ENCODE assay signal across 20 cellular contexts in the genomic region with DNA sequence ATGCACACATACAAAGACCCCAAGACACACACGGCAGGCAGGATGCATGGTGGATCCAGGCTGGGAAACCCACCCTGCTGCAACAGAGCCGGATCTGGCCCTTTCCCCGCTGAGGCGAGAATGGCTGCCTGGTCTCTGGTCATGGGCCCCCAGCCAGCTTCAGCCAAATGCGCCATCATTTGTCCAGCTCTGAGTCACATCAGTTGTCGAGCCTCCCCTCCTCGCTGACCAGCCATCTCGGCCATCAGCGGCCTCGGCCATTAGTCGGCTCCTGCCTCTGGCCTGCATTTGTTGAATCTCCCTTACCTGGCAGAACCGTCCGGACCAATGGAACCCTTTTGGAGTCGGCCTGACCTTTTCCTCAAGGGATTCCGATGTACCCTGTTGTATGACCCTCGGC. TPM values are rescaled to one million over a fixed set of nuclear protein-coding genes. Genes with fewer than 3 reads are reported as not detected.
DNase-seq lines count a peak whose midpoint lies in the region; ATAC-seq, FAIRE-seq and TF ChIP-seq lines count a peak whose summit lies in the region.
"Had no signal": no experiment of that assay in that cellular context is flagged by ENCODE, and none has a peak within 500 bp of the region (broad histone marks: within the 10 kb centered on the region; RNA-seq: fewer than 3 reads in every experiment).

No MANE protein-coding gene starts in this region.

- FAIRE-seq in K562 (lab: Jason Lieb, UNC): no peak
- FAIRE-seq: G401.6, GM12891, GM19239, H1 had no signal

- H3K4me1 ChIP-seq in K562 (replicated peaks in 1 of 2; ENCODE audit: control insufficient read depth in 2 of 2, insufficient read depth in 2 of 2, low read length in 2 of 2) (no peaks in the 10 kb centered on the region), neural progenitor cell (no peaks in the 10 kb centered on the region), transverse colon (peaks cover 2 to 5% (median 3%) of the 10 kb centered on the region in 4 donors)

- H3K27ac Mint-ChIP-seq in neural progenitor cell (peak overlapping the region; percentile 8), progenitor cell of endocrine pancreas (no peak overlapping the region)
- H3K27ac Mint-ChIP-seq: B cell; CD8-positive, alpha-beta T cell; H9 had no signal

- ATAC-seq in K562: peak; percentile 50; the same call in 1 of the 3 replicates
- ATAC-seq in HG03097 (IDR thresholded peaks at IDR 0.05; ENCODE audit: low FRiP score, unreplicated experiment): no peak
- ATAC-seq in HG02798 (IDR thresholded peaks at IDR 0.05; ENCODE audit: poor library complexity, unreplicated experiment): no peak
- ATAC-seq: CD8-positive, alpha-beta T cell had no signal

- no peak overlapping the region for H3K4me3 Mint-ChIP-seq in neural progenitor cell
- H3K4me3 Mint-ChIP-seq in progenitor cell of endocrine pancreas (ENCODE audit: low read depth): no peak overlapping the region
- H3K4me3 Mint-ChIP-seq: B cell; CD8-positive, alpha-beta T cell; H9 had no signal

- H3K9ac ChIP-seq in K562 (ENCODE audit: insufficient read depth in 1 of 2, low read depth in 2 of 2, low read length in 2 of 2): no peak overlapping the region
- no peak overlapping the region for H3K9ac ChIP-seq in neural progenitor cell
- H3K9ac ChIP-seq: BLaER1 treated with 17β-estradiol and CSF1 and Interleukin-3, amounts not matched to agents 10 nM and 100 nM had no signal

- no peak for TF ChIP-seq RAD21 in K562 (CRISPR knock-in tag; conservative IDR thresholded peaks at IDR 0.05 in 1 of 2, IDR thresholded peaks at IDR 0.05 in 1 of 2)

- H4K20me1 ChIP-seq in K562 (replicated peaks; ENCODE audit: control insufficient read depth, insufficient read depth, low read length): peaks cover 8% of the 10 kb centered on the region; the same call in 1 of the 2 replicates
- H4K20me1 ChIP-seq in neural progenitor cell (ENCODE audit: low read depth): peaks cover 11% of the 10 kb centered on the region

- no TSS peak for BruUV-seq in K562 (replicated peaks; lab: Mats Ljungman, UMichigan)

- TF ChIP-seq CTCF in K562 (IDR thresholded peaks at IDR 0.05 in 2 of 3, conservative IDR thresholded peaks at IDR 0.05 in 1 of 3; ENCODE audit: insufficient read depth in 2 of 3, low read depth in 1 of 3, low read length in 3 of 3) (no peak), neural progenitor cell (IDR thresholded peaks at IDR 0.05) (no peak), transverse colon (IDR thresholded peaks at IDR 0.05) (no peak), progenitor cell of endocrine pancreas (IDR thresholded peaks at IDR 0.05; ENCODE audit: unreplicated experiment) (no peak)

- H3K36me3 Mint-ChIP-seq in neural progenitor cell (no peaks in the 10 kb centered on the region), progenitor cell of endocrine pancreas (ENCODE audit: insufficient read depth) (no peaks in the 10 kb centered on the region)
- H3K36me3 Mint-ChIP-seq: CD8-positive, alpha-beta T cell had no signal

- no peak overlapping the region for H3K4me3 ChIP-seq in K562
- no peak overlapping the region for H3K4me3 ChIP-seq in neural progenitor cell
- no peak overlapping the region for H3K4me3 ChIP-seq in transverse colon
- H3K4me3 ChIP-seq: BLaER1 treated with 17β-estradiol and CSF1 and Interleukin-3, amounts not matched to agents 10 nM and 100 nM had no signal

- H3K27ac ChIP-seq in K562 (ENCODE audit: extremely low read depth, low read depth, low read length) (no peak overlapping the region), neural progenitor cell (no peak overlapping the region), transverse colon (no peak overlapping the region)
- H3K27ac ChIP-seq: BLaER1 treated with 17β-estradiol and CSF1 and Interleukin-3, amounts not matched to agents 10 nM and 100 nM had no signal

- intact Hi-C loops in K562 (cut with micrococcal nuclease) (no loop called here), transverse colon (cut with DNase I; ENCODE audit: low total_unique reads) (no loop called here)

- CTCF ChIA-PET in K562 (lab: Yijun Ruan, JAX; ENCODE audit: low intra/inter-chr PET ratio): no interaction called here

- H3K27me3 ChIP-seq in K562 (ENCODE audit: control insufficient read depth in 2 of 2, insufficient read depth in 2 of 2, low read length in 2 of 2) (peaks cover 41 to 89% of the 10 kb centered on the region in 2 experiments), neural progenitor cell (peaks cover 53% of the 10 kb centered on the region), transverse colon (peaks cover 25% of the 10 kb centered on the region)

- no peaks in the 10 kb centered on the region for H3K79me2 ChIP-seq in K562 (ENCODE audit: control insufficient read depth, insufficient read depth, low read length)
- no peaks in the 10 kb centered on the region for H3K79me2 ChIP-seq in neural progenitor cell (ENCODE audit: low read depth)

- H3K9me1 ChIP-seq in K562 (ENCODE audit: control insufficient read depth, insufficient read depth, low read length): no peaks in the 10 kb centered on the region

- H3K4me1 Mint-ChIP-seq in neural progenitor cell: peaks cover 41% of the 10 kb centered on the region
- no peaks in the 10 kb centered on the region for H3K4me1 Mint-ChIP-seq in progenitor cell of endocrine pancreas (ENCODE audit: low read depth)

- TF ChIP-seq POLR2A in K562 (conservative IDR thresholded peaks at IDR 0.05) (no peak), transverse colon (IDR thresholded peaks at IDR 0.05) (no peak)

- H3K9me3 Mint-ChIP-seq in neural progenitor cell: no peaks in the 10 kb centered on the region
- H3K9me3 Mint-ChIP-seq in progenitor cell of endocrine pancreas (ENCODE audit: low read depth): no peaks in the 10 kb centered on the region
- H3K9me3 Mint-ChIP-seq: CD8-positive, alpha-beta T cell; H9 had no signal

- no peak overlapping the region for H3K4me2 ChIP-seq in K562 (ENCODE audit: insufficient read depth, low read length)
- H3K4me2 ChIP-seq in neural progenitor cell: no peak overlapping the region
- H3K4me2 ChIP-seq: BLaER1 treated with 17β-estradiol and CSF1 and Interleukin-3, amounts not matched to agents 10 nM and 100 nM had no signal

- in situ Hi-C loops in G401 (cut with HindIII; ENCODE audit: low sequenced_read_pairs): no loop called here
- in situ Hi-C loops in K562 (cut with MboI): no loop called here
- in situ Hi-C loops in transverse colon (cut with MboI; ENCODE audit: low pct_ligation_motif_present in 1 of 4, low pct_unique_long_range_greater_than_20kb in 1 of 4, low sequenced_read_pairs in 3 of 4): no loop called here

- under 1% methylated on average over 15 of the region's 16 CpGs for WGBS in K562 (ENCODE audit: insufficient coverage, low coverage, missing lambda C conversion rate)
- WGBS in transverse colon (ENCODE audit: low coverage in 1 of 2), 2 donors: 84 to 95% methylated on average over 4 to 16 of the region's 16 CpGs

- H3K36me3 ChIP-seq in K562 (ENCODE audit: control insufficient read depth, insufficient read depth, low read length) (no peaks in the 10 kb centered on the region), neural progenitor cell (no peaks in the 10 kb centered on the region), transverse colon (no peaks in the 10 kb centered on the region)
- H3K36me3 ChIP-seq: BLaER1 treated with 17β-estradiol and CSF1 and Interleukin-3, amounts not matched to agents 10 nM and 100 nM had no signal

- no peaks in the 10 kb centered on the region for H3K9me3 ChIP-seq in K562 (replicated peaks; ENCODE audit: control insufficient read depth, insufficient read depth, low read depth, low read length)
- H3K9me3 ChIP-seq in neural progenitor cell (ENCODE audit: low read depth): no peaks in the 10 kb centered on the region
- H3K9me3 ChIP-seq in transverse colon: no peaks in the 10 kb centered on the region
- H3K9me3 ChIP-seq: BLaER1 treated with 17β-estradiol and CSF1 and Interleukin-3, amounts not matched to agents 10 nM and 100 nM had no signal

- DNase-seq in G401 (ENCODE audit: low spot score) (peak; percentile 54), K562 (ENCODE audit: extremely low read depth in 1 of 4, low spot score in 3 of 4) (no peak), cerebellum (ENCODE audit: low spot score) (peak; percentile 56), neural progenitor cell (ENCODE audit: low spot score) (no peak), transverse colon (no peak), progenitor cell of endocrine pancreas (ENCODE audit: low spot score, unreplicated experiment) (no peak)
- DNase-seq: 8988T; CD8-positive, alpha-beta T cell; DMS53; DND-41; EL; H9 had no signal

- H2AFZ ChIP-seq in K562 (ENCODE audit: low read depth, low read length): no peak overlapping the region
- no peak overlapping the region for H2AFZ ChIP-seq in neural progenitor cell (replicated peaks)

- no peaks in the 10 kb centered on the region for H3F3A ChIP-seq in neural progenitor cell (ENCODE audit: low read depth)

- H3K27me3 Mint-ChIP-seq in neural progenitor cell (ENCODE audit: insufficient read depth, low read depth) (peaks cover 29% of the 10 kb centered on the region), progenitor cell of endocrine pancreas (peaks cover 82% of the 10 kb centered on the region)

- POLR2A ChIA-PET in K562 (lab: Yijun Ruan, JAX): interaction anchor here (1.2 kb wide), 1 partner anchor 8 kb away, joined by 3 read pairs; no protein-coding TSS in a partner anchor

- TF ChIP-seq EP300 in K562 (IDR thresholded peaks at IDR 0.05; ENCODE audit: low read length) (no peak), transverse colon (IDR thresholded peaks at IDR 0.05; ENCODE audit: low read depth) (no peak)

RNA-seq across cellular contexts. Expression of a gene that starts 38.5 kb away (rescaled TPM):
- not detected in 2 replicates for total RNA-seq in G401 (2014; rRNA removed; shearing (Covaris generic))
- total RNA-seq in K562 (2011; cell fraction: chromatin; rRNA removed; ENCODE audit: low replicate concordance): 0.88 and 0.93 TPM in 2 replicates
- total RNA-seq in K562 (2011; cell fraction: nucleolus; rRNA removed): 0.39 and 0.50 TPM in 2 replicates
- total RNA-seq in K562 (2011; cell fraction: nucleoplasm; rRNA removed): 0.44 and 0.76 TPM in 2 replicates
- total RNA-seq in K562 (2014; rRNA removed) (0.14 and 0.37 TPM in 2 replicates), K562 (2014; rRNA removed; fragmentation: Illumina TruSeq; extraction: Trizol) (0.03 and 0.07 TPM in 2 replicates), K562 (2015; rRNA removed; fragmentation: Illumina TruSeq; extraction: Trizol) (0.14 and 0.19 TPM in 2 replicates), K562 (2021) (0.56 and 0.60 TPM in 2 replicates), cerebellum (3.7 TPM), neural progenitor cell (ENCODE audit: low replicate concordance) (0.31 and 0.69 TPM in 2 replicates), transverse colon (1 to 10 TPM in 3 of 4 donors, under 1 TPM in 1; 0.96 to 7.1 (median 3.4) TPM), progenitor cell of endocrine pancreas (0.89 and 1.6 TPM in 2 replicates)
- polyA plus RNA-seq in K562 (2011; rRNA removed) (0.26 and 0.28 TPM in 2 replicates), K562 (2014; fragmentation: Illumina TruSeq; extraction: Trizol) (0.42 and 0.68 TPM in 2 replicates), K562 (2014; fragmentation: Nextera tagmentation; extraction: Ambion mirVana) (under 1 TPM; 0.03 TPM), K562 (2014; rRNA removed) (0.61 and 1.1 TPM in 2 replicates)
- 0.12 and 0.46 TPM in 2 replicates for polyA plus RNA-seq in K562 (2011; cell fraction: cytosol; rRNA removed)
- polyA plus RNA-seq in K562 (2011; cell fraction: nucleus; rRNA removed): 0.88 and 1.2 TPM in 2 replicates
- polyA plus RNA-seq in K562 (2012): 0.33 and 0.73 TPM in 2 replicates
- polyA minus RNA-seq in K562 (2011; rRNA and poly(A)+ RNA removed): 0.11 and 0.12 TPM in 2 replicates
- not detected in 2 replicates for polyA minus RNA-seq in K562 (2011; cell fraction: cytosol; rRNA and poly(A)+ RNA removed)
- 0.40 and 0.56 TPM in 2 replicates for polyA minus RNA-seq in K562 (2011; cell fraction: nucleus; rRNA and poly(A)+ RNA removed)

RNA-seq across cellular contexts. Expression of a gene that starts 46.8 kb away (rescaled TPM):
- 41.1 and 52.0 TPM in 2 replicates for total RNA-seq in G401 (2014; rRNA removed; shearing (Covaris generic))
- total RNA-seq in K562 (2011; cell fraction: chromatin; rRNA removed; ENCODE audit: low replicate concordance): 11.8 and 32.9 TPM in 2 replicates
- total RNA-seq in K562 (2011; cell fraction: nucleolus; rRNA removed): 28.2 and 29.9 TPM in 2 replicates
- 20.2 and 21.2 TPM in 2 replicates for total RNA-seq in K562 (2011; cell fraction: nucleoplasm; rRNA removed)
- total RNA-seq in K562 (2014; rRNA removed) (37.5 and 53.6 TPM in 2 replicates), K562 (2014; rRNA removed; fragmentation: Illumina TruSeq; extraction: Trizol) (12.5 and 16.8 TPM in 2 replicates), K562 (2015; rRNA removed; fragmentation: Illumina TruSeq; extraction: Trizol) (24.1 and 24.5 TPM in 2 replicates), K562 (2021) (35.9 and 37.3 TPM in 2 replicates), cerebellum (17.8 TPM), neural progenitor cell (ENCODE audit: low replicate concordance) (19.8 and 54.2 TPM in 2 replicates), transverse colon (10 to 100 TPM; 52.2 to 90.8 (median 63.0) TPM), progenitor cell of endocrine pancreas (35.7 and 38.3 TPM in 2 replicates)
- polyA plus RNA-seq in K562 (2011; rRNA removed) (29.2 and 36.2 TPM in 2 replicates), K562 (2014; fragmentation: Illumina TruSeq; extraction: Trizol) (31.3 and 34.0 TPM in 2 replicates), K562 (2014; fragmentation: Nextera tagmentation; extraction: Ambion mirVana) (1 to 10 TPM; 4.3 to 4.7 TPM), K562 (2014; rRNA removed) (43.0 and 47.8 TPM in 2 replicates)
- polyA plus RNA-seq in K562 (2011; cell fraction: cytosol; rRNA removed): 52.8 and 104 TPM in 2 replicates
- 35.0 and 53.5 TPM in 2 replicates for polyA plus RNA-seq in K562 (2011; cell fraction: nucleus; rRNA removed)
- polyA plus RNA-seq in K562 (2012): 28.1 and 29.6 TPM in 2 replicates
- 9.9 and 15.1 TPM in 2 replicates for polyA minus RNA-seq in K562 (2011; rRNA and poly(A)+ RNA removed)
- polyA minus RNA-seq in K562 (2011; cell fraction: cytosol; rRNA and poly(A)+ RNA removed): 15.5 and 17.2 TPM in 2 replicates
- 8.8 and 9.7 TPM in 2 replicates for polyA minus RNA-seq in K562 (2011; cell fraction: nucleus; rRNA and poly(A)+ RNA removed)

RNA-seq across cellular contexts. Expression of a gene that starts 49.4 kb away (rescaled TPM):
- total RNA-seq in G401 (2014; rRNA removed; shearing (Covaris generic)): 7.9 and 13.6 TPM in 2 replicates
- 21.1 and 52.8 TPM in 2 replicates for total RNA-seq in K562 (2011; cell fraction: chromatin; rRNA removed; ENCODE audit: low replicate concordance)
- 30.7 and 40.2 TPM in 2 replicates for total RNA-seq in K562 (2011; cell fraction: nucleolus; rRNA removed)
- total RNA-seq in K562 (2011; cell fraction: nucleoplasm; rRNA removed): 23.1 and 30.6 TPM in 2 replicates
- total RNA-seq in K562 (2014; rRNA removed): 8.3 and 11.5 TPM in 2 replicates
- total RNA-seq in K562 (2014; rRNA removed; fragmentation: Illumina TruSeq; extraction: Trizol): 5.3 and 6.1 TPM in 2 replicates
- total RNA-seq in K562 (2015; rRNA removed; fragmentation: Illumina TruSeq; extraction: Trizol): 7.6 and 8.2 TPM in 2 replicates
- 17.9 and 19.9 TPM in 2 replicates for total RNA-seq in K562 (2021)
- polyA plus RNA-seq in K562 (2011; rRNA removed): 4.2 and 8.3 TPM in 2 replicates
- 5.2 and 8.1 TPM in 2 replicates for polyA plus RNA-seq in K562 (2011; cell fraction: cytosol; rRNA removed)
- 7.2 and 8.4 TPM in 2 replicates for polyA plus RNA-seq in K562 (2011; cell fraction: nucleus; rRNA removed)
- 8.0 and 13.2 TPM in 2 replicates for polyA plus RNA-seq in K562 (2012)
- polyA plus RNA-seq in K562 (2014; fragmentation: Illumina TruSeq; extraction: Trizol): 6.5 and 8.6 TPM in 2 replicates
- 1 to 10 TPM; 1.3 to 2.2 TPM for polyA plus RNA-seq in K562 (2014; fragmentation: Nextera tagmentation; extraction: Ambion mirVana)
- 6.2 and 7.4 TPM in 2 replicates for polyA plus RNA-seq in K562 (2014; rRNA removed)
- polyA minus RNA-seq in K562 (2011; rRNA and poly(A)+ RNA removed): 10.0 and 13.2 TPM in 2 replicates
- polyA minus RNA-seq in K562 (2011; cell fraction: cytosol; rRNA and poly(A)+ RNA removed): 6.9 TPM in 2 replicates
- polyA minus RNA-seq in K562 (2011; cell fraction: nucleus; rRNA and poly(A)+ RNA removed): 9.0 and 12.9 TPM in 2 replicates
- total RNA-seq in cerebellum: 6.4 TPM
- 6.5 and 13.0 TPM in 2 replicates for total RNA-seq in neural progenitor cell (ENCODE audit: low replicate concordance)
- total RNA-seq in transverse colon: 10 to 100 TPM in 1 of 4 donors, 1 to 10 TPM in 3; 6.4 to 19.5 (median 6.8) TPM
- total RNA-seq in progenitor cell of endocrine pancreas: 17.6 and 21.1 TPM in 2 replicates

Comparison
In these comparisons a context has a peak if more than half of its experiments do, and no peak if none do; other contexts are left out.
1. DNase-seq: peak in G401 (single experiment) and cerebellum (single experiment); none in K562 (0 of 4), neural progenitor cell (single experiment), transverse colon (single experiment) and progenitor cell of endocrine pancreas (single experiment).